ENCODE assay signal across 1 cellular context in genomic region chr17:18017958-18018357, GRCh38.
TF ChIP-seq lines count a peak whose summit lies in the region.

No MANE protein-coding gene starts in this region.

TF ChIP-seq in HepG2, 621 proteins besides CTCF, POLR2A, EP300 and RAD21 (continued from another document and continues in another):
- TF ChIP-seq SMARCE1 (IDR thresholded peaks at IDR 0.05; ENCODE audit: borderline replicate concordance) = no peak
- TF ChIP-seq KLF16 (CRISPR knock-in tag; IDR thresholded peaks at IDR 0.05) = no peak
- TF ChIP-seq NFYB (CRISPR knock-in tag; IDR thresholded peaks at IDR 0.05) = no peak
- TF ChIP-seq TCF7 (IDR thresholded peaks at IDR 0.05; ENCODE audit: low read depth) = 0 out of 2 replicates have a peak, but pooled peaks have one; percentile 13
- TF ChIP-seq ZBTB1 (CRISPR knock-in tag; IDR thresholded peaks at IDR 0.05; ENCODE audit: borderline replicate concordance) = no peak
- no peak for TF ChIP-seq KLF13 (CRISPR knock-in tag; IDR thresholded peaks at IDR 0.05)
- TF ChIP-seq SSRP1 (CRISPR knock-in tag; IDR thresholded peaks at IDR 0.05) = no peak
- TF ChIP-seq NCOA2 (CRISPR knock-in tag; IDR thresholded peaks at IDR 0.05) = peak; percentile 61; the same call in 1 of the 2 replicates
- no peak for TF ChIP-seq SP140L (CRISPR knock-in tag; IDR thresholded peaks at IDR 0.05; ENCODE audit: borderline replicate concordance)
- no peak for TF ChIP-seq AHR (CRISPR knock-in tag; IDR thresholded peaks at IDR 0.05)
- 0 out of 2 replicates have a peak, but pooled peaks have one; percentile 31 for TF ChIP-seq PITX1 (CRISPR knock-in tag; IDR thresholded peaks at IDR 0.05)
- no peak for TF ChIP-seq AGO1 (IDR thresholded peaks at IDR 0.05; ENCODE audit: low read depth, low read length, poor library complexity, severe bottlenecking)
- peak; percentile 66 for TF ChIP-seq ARID5B (CRISPR knock-in tag; IDR thresholded peaks at IDR 0.05)
- TF ChIP-seq CEBPG (CRISPR knock-in tag; IDR thresholded peaks at IDR 0.05) = peak; percentile 59
- TF ChIP-seq ZNF775 (CRISPR knock-in tag; IDR thresholded peaks at IDR 0.05; ENCODE audit: borderline replicate concordance) = no peak
- no peak for TF ChIP-seq MLX (CRISPR knock-in tag; IDR thresholded peaks at IDR 0.05)
- TF ChIP-seq ETV5 (CRISPR knock-in tag; IDR thresholded peaks at IDR 0.05; ENCODE audit: borderline replicate concordance) = peak; percentile 77
- TF ChIP-seq MXD4 (CRISPR knock-in tag; IDR thresholded peaks at IDR 0.05) = peak; percentile 19; the same call in 1 of the 2 replicates
- no peak for TF ChIP-seq ZNF552 (CRISPR knock-in tag; IDR thresholded peaks at IDR 0.05; ENCODE audit: borderline replicate concordance)
- peak; percentile 24; the same call in 1 of the 2 replicates for TF ChIP-seq ZNF710 (CRISPR knock-in tag; IDR thresholded peaks at IDR 0.05; ENCODE audit: borderline replicate concordance)
- TF ChIP-seq ZBTB4 (CRISPR knock-in tag; IDR thresholded peaks at IDR 0.05; ENCODE audit: borderline replicate concordance) = no peak
- TF ChIP-seq E2F2 (CRISPR knock-in tag; IDR thresholded peaks at IDR 0.05; ENCODE audit: borderline replicate concordance) = no peak
- no peak for TF ChIP-seq RBM39 (IDR thresholded peaks at IDR 0.05; ENCODE audit: low read depth, low read length, poor library complexity, severe bottlenecking)
- no peak for TF ChIP-seq RBAK (CRISPR knock-in tag; IDR thresholded peaks at IDR 0.05)
- no peak for TF ChIP-seq SNRNP70 (IDR thresholded peaks at IDR 0.05; ENCODE audit: low read depth, low read length)
- TF ChIP-seq ATF3 (CRISPR knock-in tag; IDR thresholded peaks at IDR 0.05) = no peak
- TF ChIP-seq FOXP4 (CRISPR knock-in tag; IDR thresholded peaks at IDR 0.05) = peak; percentile 96
- 0 out of 2 replicates have a peak, but pooled peaks have one; percentile 32 for TF ChIP-seq ZMYM3 (CRISPR knock-in tag; IDR thresholded peaks at IDR 0.05)
- 0 out of 2 replicates have a peak, but pooled peaks have one; percentile 27 for TF ChIP-seq ZFX (CRISPR knock-in tag; IDR thresholded peaks at IDR 0.05; ENCODE audit: low read depth)
- no peak for TF ChIP-seq ZFP36L2 (CRISPR knock-in tag; IDR thresholded peaks at IDR 0.05)
- no peak for TF ChIP-seq SNAPC5 (CRISPR knock-in tag; IDR thresholded peaks at IDR 0.05; ENCODE audit: borderline replicate concordance)
- peak; percentile 77 for TF ChIP-seq GATAD2A (CRISPR knock-in tag; IDR thresholded peaks at IDR 0.05)
- no peak for TF ChIP-seq NAIF1 (CRISPR knock-in tag; IDR thresholded peaks at IDR 0.05; ENCODE audit: borderline replicate concordance)
- TF ChIP-seq ZNF773 (CRISPR knock-in tag; IDR thresholded peaks at IDR 0.05; ENCODE audit: borderline replicate concordance) = no peak
- TF ChIP-seq MTA1 (CRISPR knock-in tag; IDR thresholded peaks at IDR 0.05; ENCODE audit: borderline replicate concordance) = no peak
- no peak for TF ChIP-seq STAT6 (CRISPR knock-in tag; IDR thresholded peaks at IDR 0.05; ENCODE audit: borderline replicate concordance)
- peak; percentile 62 for TF ChIP-seq FOXP1 (IDR thresholded peaks at IDR 0.05)
- TF ChIP-seq FOXP1 (CRISPR knock-in tag; IDR thresholded peaks at IDR 0.05) = peak; percentile 92
- TF ChIP-seq ZSCAN21 (CRISPR knock-in tag; IDR thresholded peaks at IDR 0.05; ENCODE audit: borderline replicate concordance) = no peak
- 0 out of 2 replicates have a peak, but pooled peaks have one; percentile 41 for TF ChIP-seq ARID2 (CRISPR knock-in tag; IDR thresholded peaks at IDR 0.05; ENCODE audit: borderline replicate concordance)
- TF ChIP-seq PPARG (CRISPR knock-in tag; conservative IDR thresholded peaks at IDR 0.05) = 0 out of 2 replicates have a peak, but pooled peaks have one; percentile 51
- no peak for TF ChIP-seq ZNF143 (CRISPR knock-in tag; IDR thresholded peaks at IDR 0.05)
- TF ChIP-seq CSRNP2 (CRISPR knock-in tag; conservative IDR thresholded peaks at IDR 0.05; ENCODE audit: low read depth) = no peak
- TF ChIP-seq SATB2 (CRISPR knock-in tag; IDR thresholded peaks at IDR 0.05) = no peak
- TF ChIP-seq ZNF670 (CRISPR knock-in tag; IDR thresholded peaks at IDR 0.05; ENCODE audit: borderline replicate concordance) = no peak
- peak; percentile 48 for TF ChIP-seq TEAD3 (CRISPR knock-in tag; optimal IDR thresholded peaks at IDR 0.05; ENCODE audit: borderline replicate concordance)
- no peak for TF ChIP-seq ZNF124 (CRISPR knock-in tag; IDR thresholded peaks at IDR 0.05)
- TF ChIP-seq ZNF672 (CRISPR knock-in tag; IDR thresholded peaks at IDR 0.05) = no peak
- TF ChIP-seq CBFB (CRISPR knock-in tag; IDR thresholded peaks at IDR 0.05) = peak; percentile 97
- no peak for TF ChIP-seq ETV6 (CRISPR knock-in tag; conservative IDR thresholded peaks at IDR 0.05)
- no peak for TF ChIP-seq ZSCAN29 (CRISPR knock-in tag; conservative IDR thresholded peaks at IDR 0.05)
